In genomic region chr12:116202433-116202832, GRCh38 we compare ENCODE assay signal across 20 cellular contexts.
DNase-seq lines count a peak whose midpoint lies in the region; ATAC-seq, FAIRE-seq and TF ChIP-seq lines count a peak whose summit lies in the region.
"Had no signal": no experiment of that assay in that cellular context is flagged by ENCODE, and none has a peak within 500 bp of the region (broad histone marks: within the 10 kb centered on the region; RNA-seq: fewer than 3 reads in every experiment).

No MANE protein-coding gene starts in this region.

- H3K4me3 ChIP-seq in Panc1 (ENCODE audit: low read depth in 2 of 2, low read length in 2 of 2) = no peak overlapping the region
- H3K4me3 ChIP-seq in fibroblast of lung (replicated peaks in 1 of 4; ENCODE audit: control extremely low read depth in 1 of 4, insufficient read depth in 1 of 4, low read depth in 3 of 4, low read length in 4 of 4) = no peak overlapping the region
- H3K4me3 ChIP-seq in uterus = no peak overlapping the region
- H3K4me3 ChIP-seq: HAP-1, Peyer's patch, thoracic aorta had no signal

- peak overlapping the region; percentile 68 for H3K27ac Mint-ChIP-seq in neural crest cell (ENCODE audit: unreplicated experiment)
- H3K27ac Mint-ChIP-seq: activated CD8-positive, alpha-beta T cell treated with anti-CD3 and anti-CD28 coated beads, Interleukin-2, amount 10 ng/mL, durations not matched to agents 7 days and 5 days; activated T-helper 17 cell treated with anti-CD3 and anti-CD28 coated beads, Interleukin-2, amount 50 U/mL, for 72 hours had no signal

- POLR2A ChIA-PET in Panc1 (lab: Charles Lee) = interaction anchor here (0.6 kb wide), 1 partner anchor 28 kb away, joined by 3 read pairs; no protein-coding TSS in a partner anchor

- H3K9me3 Mint-ChIP-seq in neural crest cell = no peaks in the 10 kb centered on the region
- H3K9me3 Mint-ChIP-seq: activated T-helper 17 cell treated with anti-CD3 and anti-CD28 coated beads, Interleukin-2, amount 50 U/mL, for 72 hours had no signal

- no TSS peak for BruUV-seq in Panc1 (replicated peaks; lab: Mats Ljungman, UMichigan)

- no peaks in the 10 kb centered on the region for H3K36me3 Mint-ChIP-seq in neural crest cell (ENCODE audit: low read depth)

- H3K36me3 ChIP-seq in Panc1 (ENCODE audit: control insufficient read depth, insufficient read depth, low read length) = no peaks in the 10 kb centered on the region
- no peaks in the 10 kb centered on the region for H3K36me3 ChIP-seq in fibroblast of lung (ENCODE audit: control insufficient read depth, insufficient read depth, low read length)
- H3K36me3 ChIP-seq in uterus = no peaks in the 10 kb centered on the region
- H3K36me3 ChIP-seq: HAP-1, Peyer's patch, thoracic aorta, WERI-Rb-1 had no signal

- no peak for TF ChIP-seq POLR2A in uterus (IDR thresholded peaks at IDR 0.05)

- H3K4me3 Mint-ChIP-seq in neural crest cell = no peak overlapping the region
- H3K4me3 Mint-ChIP-seq: activated CD8-positive, alpha-beta T cell treated with anti-CD3 and anti-CD28 coated beads, Interleukin-2, amount 10 ng/mL, durations not matched to agents 7 days and 5 days; activated T-helper 17 cell treated with anti-CD3 and anti-CD28 coated beads, Interleukin-2, amount 50 U/mL, for 72 hours had no signal

- no peaks in the 10 kb centered on the region for H3K9me3 ChIP-seq in Panc1 (ENCODE audit: control insufficient read depth, insufficient read depth, low read depth, low read length)
- no peaks in the 10 kb centered on the region for H3K9me3 ChIP-seq in fibroblast of lung (ENCODE audit: control insufficient read depth, insufficient read depth, low read depth, low read length)
- no peaks in the 10 kb centered on the region for H3K9me3 ChIP-seq in uterus
- H3K9me3 ChIP-seq: HAP-1, Peyer's patch, thoracic aorta had no signal

- H3K4me2 ChIP-seq in fibroblast of lung (ENCODE audit: extremely low read depth, insufficient read depth, low read length) = peak overlapping the region; percentile 41

- TF ChIP-seq CTCF in Panc1 (IDR thresholded peaks at IDR 0.05) (no peak), fibroblast of lung (conservative IDR thresholded peaks at IDR 0.05 in 1 of 2, IDR thresholded peaks at IDR 0.05 in 1 of 2; ENCODE audit: low read depth in 1 of 2, low read length in 2 of 2) (no peak), neural crest cell (conservative IDR thresholded peaks at IDR 0.05) (no peak), uterus (IDR thresholded peaks at IDR 0.05) (no peak)

- CTCF ChIA-PET in Panc1 (lab: Charles Lee) = no interaction called here

- peaks cover 8% of the 10 kb centered on the region for H4K20me1 ChIP-seq in fibroblast of lung (ENCODE audit: control insufficient read depth, extremely low read depth, insufficient read depth, low read length)

- no peak for ATAC-seq in Panc1
- ATAC-seq: activated CD8-positive, alpha-beta T cell treated with anti-CD3 and anti-CD28 coated beads, Interleukin-2, amount 10 ng/mL, durations not matched to agents 7 days and 5 days; activated T-helper 17 cell treated with anti-CD3 and anti-CD28 coated beads, Interleukin-2, amount 50 U/mL, for 72 hours; left lobe of liver had no signal

- H2AFZ ChIP-seq in fibroblast of lung (ENCODE audit: low read length) = no peak overlapping the region

- no peak overlapping the region for H3K9ac ChIP-seq in fibroblast of lung (ENCODE audit: insufficient read depth, low read length)

- peak overlapping the region; percentile 18; the same call in 1 of the 2 replicates for H3K27ac ChIP-seq in Panc1 (ENCODE audit: low read length)
- H3K27ac ChIP-seq in fibroblast of lung (ENCODE audit: insufficient read depth, low read length) = no peak overlapping the region
- H3K27ac ChIP-seq in uterus = no peak overlapping the region
- H3K27ac ChIP-seq: Peyer's patch, thoracic aorta, WERI-Rb-1 had no signal

- H3K27me3 Mint-ChIP-seq in neural crest cell (ENCODE audit: low read depth) = no peaks in the 10 kb centered on the region
- H3K27me3 Mint-ChIP-seq: activated T-helper 17 cell treated with anti-CD3 and anti-CD28 coated beads, Interleukin-2, amount 50 U/mL, for 72 hours had no signal

- H3K79me2 ChIP-seq in fibroblast of lung (ENCODE audit: control insufficient read depth, insufficient read depth, low read length) = peaks cover 72% of the 10 kb centered on the region

- intact Hi-C loops in Panc1 (cut with micrococcal nuclease; ENCODE audit: unreplicated experiment) = no loop called here
- intact Hi-C loops in uterus (cut with DNase I; ENCODE audit: low total_unique reads) = no loop called here

- H3K27me3 ChIP-seq in Panc1 (ENCODE audit: control insufficient read depth, insufficient read depth, low read length) = no peaks in the 10 kb centered on the region
- H3K27me3 ChIP-seq in fibroblast of lung (ENCODE audit: control insufficient read depth, insufficient read depth, low read length) = no peaks in the 10 kb centered on the region
- no peaks in the 10 kb centered on the region for H3K27me3 ChIP-seq in uterus
- H3K27me3 ChIP-seq: Peyer's patch had no signal

- in situ Hi-C loops in Panc1 (cut with HindIII; ENCODE audit: low pct_unique_long_range_greater_than_20kb, low sequenced_read_pairs) = no loop called here

- FAIRE-seq in A204.1 (lab: Jason Lieb, UNC) = peak; percentile 9

- H3K4me1 Mint-ChIP-seq in neural crest cell = peaks cover 37% of the 10 kb centered on the region

- DNase-seq in Panc1 (ENCODE audit: low read depth, low spot score) (no peak), fibroblast of lung (ENCODE audit: low read depth in 2 of 2) (peak; percentile 18 to 59), neural crest cell (ENCODE audit: low read depth, low spot score) (no peak), NCI-H345 (lab: John Stamatoyannopoulos, UW) (no peak), uterus (no peak), foreskin melanocyte (no peak)
- DNase-seq in stimulated activated CD4-positive, alpha-beta T cell treated with anti-CD3 and anti-CD28 coated beads, Interleukin-15, amount 100 ng/mL, for 24 hours = no peak
- DNase-seq: ACHN; activated CD8-positive, alpha-beta T cell treated with anti-CD3 and anti-CD28 coated beads, Interleukin-2, amount 10 ng/mL, durations not matched to agents 7 days and 5 days; amniotic stem cell; NCI-H2029; Peyer's patch; retina; stimulated activated CD4-positive, alpha-beta T cell treated with anti-CD3 and anti-CD28 coated beads, Interleukin-2, amount 100 ng/mL, for 24 hours; WERI-Rb-1 had no signal

- H3K4me1 ChIP-seq in Panc1 (ENCODE audit: control insufficient read depth, insufficient read depth, low read length) (peaks cover 36% of the 10 kb centered on the region), fibroblast of lung (ENCODE audit: control insufficient read depth, extremely low read depth, insufficient read depth, low read length) (peaks cover 4% of the 10 kb centered on the region), uterus (peaks cover 3 to 5% of the 10 kb centered on the region in 2 donors)

Comparison
In these comparisons a context has a peak if more than half of its experiments do, and no peak if none do; other contexts are left out.
1. DNase-seq: peak in fibroblast of lung (2 of 2); none in Panc1 (single experiment), neural crest cell (single experiment), NCI-H345 (single experiment), uterus (0 of 2), stimulated activated CD4-positive, alpha-beta T cell treated with anti-CD3 and anti-CD28 coated beads, Interleukin-15, amount 100 ng/mL, for 24 hours (single experiment) and foreskin melanocyte (single experiment).